ENCODE assay signal across 17 cellular contexts in the genomic region with DNA sequence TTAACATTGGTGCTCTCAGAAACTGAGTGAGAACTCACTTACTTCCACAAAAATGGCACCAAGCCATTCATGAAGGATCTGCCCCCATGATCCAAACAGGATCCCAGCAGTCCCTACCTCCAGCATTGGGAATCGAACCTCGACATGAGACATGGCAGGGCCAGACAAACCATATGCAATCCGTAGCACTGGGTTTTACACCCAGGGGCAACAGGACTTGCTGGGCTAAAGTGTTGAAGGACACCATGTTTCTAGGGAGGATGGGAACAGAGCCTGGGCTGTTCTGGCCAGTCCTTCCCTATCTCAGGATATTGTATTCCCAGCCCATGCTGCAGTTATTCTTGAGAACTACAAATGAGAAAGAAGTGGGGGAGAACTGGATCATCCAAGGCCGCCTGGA. TPM values are rescaled to one million over a fixed set of nuclear protein-coding genes. Genes with fewer than 3 reads are reported as not detected.
DNase-seq lines count a peak whose midpoint lies in the region; ATAC-seq and TF ChIP-seq lines count a peak whose summit lies in the region.
"Had no signal": no experiment of that assay in that cellular context is flagged by ENCODE, and none has a peak within 500 bp of the region (broad histone marks: within the 10 kb centered on the region; RNA-seq: fewer than 3 reads in every experiment).

No MANE protein-coding gene starts in this region.

- H3K27ac Mint-ChIP-seq in osteocyte (ENCODE audit: unreplicated experiment), result no peak overlapping the region
- H3K27ac Mint-ChIP-seq: B cell; CD8-positive, alpha-beta memory T cell had no signal

- intact Hi-C loops in cardiac septum (cut with DNase I) (no loop called here), left ventricle myocardium superior (cut with micrococcal nuclease) (no loop called here)

- ATAC-seq in left ventricle myocardium superior (no peak), GM18517 (IDR thresholded peaks at IDR 0.05; ENCODE audit: unreplicated experiment) (no peak)

- peaks cover 10% of the 10 kb centered on the region for H3K4me1 Mint-ChIP-seq in osteocyte (ENCODE audit: unreplicated experiment)
- H3K4me1 Mint-ChIP-seq: B cell; CD8-positive, alpha-beta memory T cell had no signal

- no peaks in the 10 kb centered on the region for H3K9me3 Mint-ChIP-seq in osteocyte (ENCODE audit: unreplicated experiment)

- DNase-seq in cardiac septum (ENCODE audit: low spot score), result peak; percentile 7
- no peak for DNase-seq in left ventricle myocardium superior
- DNase-seq in ecto neural progenitor cell (ENCODE audit: low spot score), result peak; percentile 22
- DNase-seq in osteocyte (ENCODE audit: extremely low spot score, unreplicated experiment), result peak; percentile 46
- no peak for DNase-seq in AG08396 (ENCODE audit: low spot score)
- DNase-seq in DMS153 treated with DMSO at 0.1 percent for 48 hours (lab: John Stamatoyannopoulos, UW; ENCODE audit: unreplicated experiment), result no peak
- DNase-seq: 8988T; CD8-positive, alpha-beta memory T cell; COR-L47; DMS 273 treated with DMSO at 0.1 percent for 48 hours; DMS79; GDM1; GOT3; H7 had no signal

- TF ChIP-seq CTCF in osteocyte (IDR thresholded peaks at IDR 0.05), result no peak

- no peaks in the 10 kb centered on the region for H3K36me3 Mint-ChIP-seq in osteocyte (ENCODE audit: unreplicated experiment)
- H3K36me3 Mint-ChIP-seq: CD8-positive, alpha-beta memory T cell had no signal

- no peak overlapping the region for H3K4me3 Mint-ChIP-seq in osteocyte (ENCODE audit: unreplicated experiment)
- H3K4me3 Mint-ChIP-seq: B cell; CD8-positive, alpha-beta memory T cell had no signal

- no peaks in the 10 kb centered on the region for H3K27me3 Mint-ChIP-seq in osteocyte (ENCODE audit: unreplicated experiment)
- H3K27me3 Mint-ChIP-seq: B cell had no signal

RNA-seq across cellular contexts. Expression of gene SERPINA3, which starts 36.6 kb away (rescaled TPM):
- total RNA-seq in cardiac septum, result 24.5 TPM
- total RNA-seq in left ventricle myocardium superior, result 63.5 TPM
- total RNA-seq in osteocyte, result 1.2 and 1.6 TPM in 2 replicates
- total RNA-seq: B cell; CD8-positive, alpha-beta memory T cell; Daoy; H7 had no signal

Comparison
In these comparisons a context has a peak if more than half of its experiments do, and no peak if none do; other contexts are left out.
1. DNase-seq: peak in cardiac septum (single experiment), ecto neural progenitor cell (single experiment) and osteocyte (single experiment); none in left ventricle myocardium superior (single experiment), AG08396 (single experiment) and DMS153 treated with DMSO at 0.1 percent for 48 hours (single experiment).